30 cellular contexts compared by ENCODE assay signal in the genomic region with DNA sequence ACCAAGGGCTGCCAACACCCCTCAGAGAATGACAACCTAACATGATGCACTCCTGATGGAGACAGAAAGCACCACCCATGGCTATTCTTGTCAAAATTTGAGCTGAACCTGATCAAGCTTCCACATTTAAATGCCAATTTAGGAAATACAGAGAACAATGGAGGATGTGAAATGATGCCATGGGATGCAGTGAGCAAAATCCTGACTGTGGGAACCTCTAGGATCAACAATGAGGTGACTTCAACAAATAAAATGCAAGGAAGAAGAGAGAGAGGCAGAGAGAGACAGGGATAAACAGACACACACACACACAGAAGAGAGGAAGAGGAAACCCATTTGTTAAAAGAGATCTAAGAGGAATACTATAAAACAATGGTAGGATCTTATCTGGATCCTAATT.
"Had no signal": no experiment of that assay in that cellular context is flagged by ENCODE, and none has a peak within 500 bp of the region (broad histone marks: within the 10 kb centered on the region; RNA-seq: fewer than 3 reads in every experiment).

No MANE protein-coding gene starts in this region.

- H3K27ac Mint-ChIP-seq: dendritic cell treated with granulocyte-macrophage colony-stimulating factor and Interleukin-4, amounts not matched to agents 40 ng/mL and 50 ng/mL, for 4 days; memory B cell; mesothelial cell of epicardium; naive B cell had no signal

- H3K27ac ChIP-seq: colonic mucosa, epithelial cell of prostate, esophagus squamous epithelium, gastrocnemius medialis, heart right ventricle, left lung, lower lobe of right lung had no signal

- H3K4me1 Mint-ChIP-seq: memory B cell, mesothelial cell of epicardium, naive B cell had no signal

- DNase-seq: cerebellar nuclear complex; colonic mucosa; cortex of kidney; dorsolateral prefrontal cortex; effector CD4-positive, alpha-beta T cell; effector memory CD4-positive, alpha-beta T cell; erythroblast; esophagus squamous epithelium; foreskin fibroblast; foreskin melanocyte; gastrocnemius medialis; glutamatergic neuron; head of caudate nucleus; heart right ventricle; hippocampal formation; left cardiac atrium; left lung; left ventricle myocardium superior; lower lobe of right lung; mammary epithelial cell; mesendoderm; mucosa of descending colon; naive B cell had no signal

- FAIRE-seq: endometrium, islet of Langerhans had no signal

- H3K27me3 Mint-ChIP-seq: dendritic cell treated with granulocyte-macrophage colony-stimulating factor and Interleukin-4, amounts not matched to agents 40 ng/mL and 50 ng/mL, for 4 days; memory B cell; naive B cell had no signal

- H3K27me3 ChIP-seq: colonic mucosa, dorsolateral prefrontal cortex, esophagus squamous epithelium, gastrocnemius medialis, heart right ventricle, left lung had no signal

- H3K4me3 Mint-ChIP-seq: dendritic cell treated with granulocyte-macrophage colony-stimulating factor and Interleukin-4, amounts not matched to agents 40 ng/mL and 50 ng/mL, for 4 days; memory B cell; mesothelial cell of epicardium; naive B cell had no signal

- H3K9me3 Mint-ChIP-seq: dendritic cell treated with granulocyte-macrophage colony-stimulating factor and Interleukin-4, amounts not matched to agents 40 ng/mL and 50 ng/mL, for 4 days; memory B cell; mesothelial cell of epicardium; naive B cell had no signal

- H3K4me1 ChIP-seq: colonic mucosa, gastrocnemius medialis, left lung, lower lobe of right lung had no signal

- H3K9me3 ChIP-seq: colonic mucosa, esophagus squamous epithelium, gastrocnemius medialis, heart right ventricle, left lung, lower lobe of right lung, mucosa of descending colon had no signal

- H3K4me3 ChIP-seq: colonic mucosa, dorsolateral prefrontal cortex, esophagus squamous epithelium, gastrocnemius medialis, heart right ventricle, left lung, lower lobe of right lung, mucosa of descending colon had no signal

- H3K36me3 ChIP-seq: colonic mucosa had no signal

- ATAC-seq: esophagus mucosa, gastrocnemius medialis, heart right ventricle, left cardiac atrium, left lung, left ventricle myocardium superior, lower lobe of right lung, mucosa of descending colon had no signal
